24 cellular contexts compared by ENCODE assay signal in genomic region chr18:8474661-8475060, GRCh38.
DNase-seq lines count a peak whose midpoint lies in the region; ATAC-seq and TF ChIP-seq lines count a peak whose summit lies in the region.
"Had no signal": no experiment of that assay in that cellular context is flagged by ENCODE, and none has a peak within 500 bp of the region (broad histone marks: within the 10 kb centered on the region; RNA-seq: fewer than 3 reads in every experiment).

No MANE protein-coding gene starts in this region.

- no peaks in the 10 kb centered on the region for H3K9me3 Mint-ChIP-seq in chondrocyte (ENCODE audit: low read depth)
- no peaks in the 10 kb centered on the region for H3K9me3 Mint-ChIP-seq in stimulated activated effector memory CD8-positive, alpha-beta T cell treated with anti-CD3 and anti-CD28 coated beads, Interleukin-12 subunit alpha, Interleukin-12 subunit beta, amount 100 ng/mL, for 72 hours

- H3K4me3 ChIP-seq in PC-3 (ENCODE audit: low read length) = no peak overlapping the region
- no peak overlapping the region for H3K4me3 ChIP-seq in osteoblast (ENCODE audit: insufficient read depth, low read length)
- H3K4me3 ChIP-seq: BLaER1 had no signal

- H3K9me3 ChIP-seq in PC-3 (ENCODE audit: low read length) = no peaks in the 10 kb centered on the region
- no peaks in the 10 kb centered on the region for H3K9me3 ChIP-seq in osteoblast (ENCODE audit: low read depth, low read length)
- H3K9me3 ChIP-seq: BE2C, BLaER1 had no signal

- H3K36me3 ChIP-seq in PC-3 (ENCODE audit: low read depth, low read length) (no peaks in the 10 kb centered on the region), osteoblast (ENCODE audit: insufficient read depth, low read length) (no peaks in the 10 kb centered on the region)
- H3K36me3 ChIP-seq: BE2C, BLaER1 had no signal

- no peaks in the 10 kb centered on the region for H3K36me3 Mint-ChIP-seq in chondrocyte (ENCODE audit: low read depth)
- no peaks in the 10 kb centered on the region for H3K36me3 Mint-ChIP-seq in stimulated activated effector memory CD8-positive, alpha-beta T cell treated with anti-CD3 and anti-CD28 coated beads, Interleukin-12 subunit alpha, Interleukin-12 subunit beta, amount 100 ng/mL, for 72 hours
- H3K36me3 Mint-ChIP-seq: CD14-positive monocyte; CD4-positive, alpha-beta memory T cell; CD4-positive, CD25-positive, alpha-beta regulatory T cell; CD8-positive, alpha-beta memory T cell had no signal

- TF ChIP-seq CTCF in PC-3 (conservative IDR thresholded peaks at IDR 0.05; ENCODE audit: low read depth, low read length) = no peak
- TF ChIP-seq CTCF in osteoblast (IDR thresholded peaks at IDR 0.05; ENCODE audit: extremely low read depth, low read depth, low read length) = no peak
- no peak for TF ChIP-seq CTCF in chondrocyte (IDR thresholded peaks at IDR 0.05)

- H3K4me1 ChIP-seq in PC-3 (ENCODE audit: insufficient read depth, low read length) (no peaks in the 10 kb centered on the region), osteoblast (ENCODE audit: insufficient read depth, low read length) (no peaks in the 10 kb centered on the region)
- H3K4me1 ChIP-seq: BE2C, BLaER1 had no signal

- H3K27me3 Mint-ChIP-seq in chondrocyte (ENCODE audit: low read depth) = peaks cover 30% of the 10 kb centered on the region

- DNase-seq in ELR (ENCODE audit: low read depth) (peak; percentile 16), PC-3 (peak; percentile 39), ecto neural progenitor cell (ENCODE audit: low spot score) (peak; percentile 3), osteoblast (ENCODE audit: insufficient read length, low spot score, missing footprints) (peak; percentile 80), chondrocyte (ENCODE audit: low spot score) (no peak)
- DNase-seq in activated CD4-positive, alpha-beta T cell treated with anti-CD3 and anti-CD28 coated beads, Interleukin-2, amount 50 U/mL, for 4 hours = no peak
- DNase-seq in stimulated activated effector memory CD8-positive, alpha-beta T cell treated with anti-CD3 and anti-CD28 coated beads, Interleukin-12 subunit alpha, Interleukin-12 subunit beta, amount 100 ng/mL, for 72 hours (ENCODE audit: low spot score in 2 of 2) = no peak
- DNase-seq: 8988T; ACHN; BE2C; C1 segment of cervical spinal cord; CD4-positive, alpha-beta memory T cell; CD4-positive, CD25-positive, alpha-beta regulatory T cell; CD8-positive, alpha-beta memory T cell; COR-L47; DMS 273 treated with DMSO at 0.1 percent for 48 hours; DMS153; DMS53; DMS79; DND-41; EL; GF-D8 had no signal

- peaks cover 6% of the 10 kb centered on the region for H3K4me1 Mint-ChIP-seq in chondrocyte (ENCODE audit: low read depth)
- H3K4me1 Mint-ChIP-seq in stimulated activated effector memory CD8-positive, alpha-beta T cell treated with anti-CD3 and anti-CD28 coated beads, Interleukin-12 subunit alpha, Interleukin-12 subunit beta, amount 100 ng/mL, for 72 hours = peaks cover 6% of the 10 kb centered on the region
- H3K4me1 Mint-ChIP-seq: CD14-positive monocyte had no signal

- H3K27me3 ChIP-seq in PC-3 (ENCODE audit: low read length) (no peaks in the 10 kb centered on the region), osteoblast (ENCODE audit: insufficient read depth, low read length) (peaks cover 29% of the 10 kb centered on the region)
- H3K27me3 ChIP-seq: BE2C, BLaER1 had no signal

- no peak; the same call in 1 of the 2 replicates for ATAC-seq in PC-3
- ATAC-seq in stimulated activated effector memory CD8-positive, alpha-beta T cell treated with anti-CD3 and anti-CD28 coated beads, Interleukin-12 subunit alpha, Interleukin-12 subunit beta, amount 100 ng/mL, for 72 hours = no peak

- H3K27ac ChIP-seq in PC-3 (ENCODE audit: low read length) (no peak overlapping the region), osteoblast (ENCODE audit: low read depth, low read length) (no peak overlapping the region)
- H3K27ac ChIP-seq: BLaER1 had no signal

- CTCF ChIA-PET in PC-3 (lab: Charles Lee) = no interaction called here

- H3F3A ChIP-seq in PC-3 (ENCODE audit: low read length, unreplicated experiment) = no peaks in the 10 kb centered on the region

- H3K9me2 ChIP-seq in PC-3 (replicated peaks; ENCODE audit: low read length) = no peaks in the 10 kb centered on the region

- no peak overlapping the region for H3K27ac Mint-ChIP-seq in chondrocyte (ENCODE audit: unreplicated experiment)
- H3K27ac Mint-ChIP-seq in stimulated activated effector memory CD8-positive, alpha-beta T cell treated with anti-CD3 and anti-CD28 coated beads, Interleukin-12 subunit alpha, Interleukin-12 subunit beta, amount 100 ng/mL, for 72 hours = no peak overlapping the region
- H3K27ac Mint-ChIP-seq: CD14-positive monocyte; CD4-positive, alpha-beta memory T cell; CD4-positive, CD25-positive, alpha-beta regulatory T cell; CD8-positive, alpha-beta memory T cell had no signal

- intact Hi-C loops in PC-3 (cut with micrococcal nuclease) = loop anchor here (1.0 to 5.0 kb wide), 2 partner anchors 39 to 87 kb away; no protein-coding TSS in a partner anchor

- H3K9ac ChIP-seq in PC-3 (ENCODE audit: low read length) = no peak overlapping the region
- H3K9ac ChIP-seq: BLaER1 had no signal

- no peak overlapping the region for H2AFZ ChIP-seq in PC-3 (ENCODE audit: low read length)
- no peak overlapping the region for H2AFZ ChIP-seq in osteoblast (ENCODE audit: low read length)

- no peaks in the 10 kb centered on the region for H4K20me1 ChIP-seq in PC-3 (ENCODE audit: low read length)
- no peaks in the 10 kb centered on the region for H4K20me1 ChIP-seq in osteoblast (ENCODE audit: insufficient read depth, low read length)
- H4K20me1 ChIP-seq: BLaER1 had no signal

- H3K4me3 Mint-ChIP-seq in chondrocyte (ENCODE audit: unreplicated experiment) = no peak overlapping the region
- no peak overlapping the region for H3K4me3 Mint-ChIP-seq in stimulated activated effector memory CD8-positive, alpha-beta T cell treated with anti-CD3 and anti-CD28 coated beads, Interleukin-12 subunit alpha, Interleukin-12 subunit beta, amount 100 ng/mL, for 72 hours
- H3K4me3 Mint-ChIP-seq: CD14-positive monocyte; CD4-positive, alpha-beta memory T cell; CD4-positive, CD25-positive, alpha-beta regulatory T cell; CD8-positive, alpha-beta memory T cell had no signal

- H3K79me2 ChIP-seq in PC-3 (ENCODE audit: low read length) = no peaks in the 10 kb centered on the region
- H3K79me2 ChIP-seq in osteoblast (ENCODE audit: insufficient read depth, low read length) = no peaks in the 10 kb centered on the region

- BruUV-seq in PC-3 (replicated peaks; lab: Mats Ljungman, UMichigan) = no TSS peak

- POLR2A ChIA-PET in PC-3 (lab: Charles Lee; ENCODE audit: unreplicated experiment) = no interaction called here

- H3K4me2 ChIP-seq in PC-3 (ENCODE audit: low read length) = no peak overlapping the region
- no peak overlapping the region for H3K4me2 ChIP-seq in osteoblast (ENCODE audit: insufficient read depth, low read length)
- H3K4me2 ChIP-seq: BLaER1 had no signal

Comparison
In these comparisons a context has a peak if more than half of its experiments do, and no peak if none do; other contexts are left out.
1. DNase-seq: peak in ELR (single experiment), PC-3 (single experiment), ecto neural progenitor cell (single experiment) and osteoblast (single experiment); none in activated CD4-positive, alpha-beta T cell treated with anti-CD3 and anti-CD28 coated beads, Interleukin-2, amount 50 U/mL, for 4 hours (0 of 2), chondrocyte (single experiment) and stimulated activated effector memory CD8-positive, alpha-beta T cell treated with anti-CD3 and anti-CD28 coated beads, Interleukin-12 subunit alpha, Interleukin-12 subunit beta, amount 100 ng/mL, for 72 hours (0 of 2).